10 cellular contexts compared by ENCODE assay signal in the genomic region with DNA sequence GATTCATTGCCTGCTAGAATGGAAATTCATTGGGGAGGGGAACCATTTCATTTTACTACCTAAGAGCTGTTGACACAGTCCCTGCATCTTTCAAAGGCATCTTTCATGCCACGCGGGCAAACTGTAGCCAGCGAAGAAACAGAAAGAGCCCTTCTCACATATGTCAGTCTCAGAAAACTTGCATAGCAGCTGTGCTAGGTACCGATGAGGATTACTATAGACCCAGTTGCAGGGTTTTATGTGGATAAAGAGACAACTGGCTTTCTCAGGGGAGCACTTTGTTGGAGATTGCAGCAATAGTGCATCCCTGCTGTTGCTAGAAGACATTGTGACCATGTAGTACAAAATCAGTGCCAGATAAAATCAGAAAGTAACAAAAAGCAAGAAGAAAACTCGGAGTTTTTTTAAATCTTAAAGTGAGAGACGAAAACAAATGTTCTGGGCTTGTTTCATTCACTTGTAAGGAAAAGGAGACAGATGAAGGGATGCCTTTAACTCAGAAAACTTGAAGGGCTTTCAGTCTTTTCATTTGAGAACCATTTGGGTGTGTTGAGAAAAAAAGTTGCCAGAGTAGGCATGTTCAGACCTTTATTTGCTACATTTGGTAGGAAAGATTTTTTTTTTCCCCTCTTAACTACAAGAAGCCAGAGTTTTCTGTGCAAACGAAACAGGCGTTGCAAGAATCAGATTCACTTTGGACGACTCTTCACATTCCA.
DNase-seq lines count a peak whose midpoint lies in the region; ATAC-seq and TF ChIP-seq lines count a peak whose summit lies in the region.
"Had no signal": no experiment of that assay in that cellular context is flagged by ENCODE, and none has a peak within 500 bp of the region (broad histone marks: within the 10 kb centered on the region; RNA-seq: fewer than 3 reads in every experiment).

No MANE protein-coding gene starts in this region.

- H3K4me1 Mint-ChIP-seq in H9, result peaks cover 6 to 7% of the 10 kb centered on the region in 2 experiments
- H3K4me1 Mint-ChIP-seq: activated naive CD4-positive, alpha-beta T cell treated with anti-CD3 and anti-CD28 coated beads, Interleukin-2, amount 50 U/mL, for 24 hours had no signal

- H4K20me1 ChIP-seq in PC-3 (ENCODE audit: low read length) (no peaks in the 10 kb centered on the region), H9 (ENCODE audit: control insufficient read depth, insufficient read depth, insufficient read length) (no peaks in the 10 kb centered on the region)

- no peak overlapping the region for H3K23ac ChIP-seq in H9 (ENCODE audit: insufficient read length, low read depth, low read length)

- no peaks in the 10 kb centered on the region for H3K27me3 ChIP-seq in PC-3 (ENCODE audit: low read length)
- no peaks in the 10 kb centered on the region for H3K27me3 ChIP-seq in endocrine pancreas (ENCODE audit: control insufficient read depth, insufficient read depth, low read length)
- no peaks in the 10 kb centered on the region for H3K27me3 ChIP-seq in tibial nerve
- H3K27me3 ChIP-seq in H9 (ENCODE audit: insufficient read depth, low read length), result no peaks in the 10 kb centered on the region

- TF ChIP-seq CTCF in PC-3 (conservative IDR thresholded peaks at IDR 0.05; ENCODE audit: low read depth, low read length), result no peak
- TF ChIP-seq CTCF in tibial nerve (IDR thresholded peaks at IDR 0.05), result no peak
- no peak for TF ChIP-seq CTCF in H9 (conservative IDR thresholded peaks at IDR 0.05)

- no peaks in the 10 kb centered on the region for H3K27me3 Mint-ChIP-seq in H9 (ENCODE audit: low read depth)
- H3K27me3 Mint-ChIP-seq: activated naive CD4-positive, alpha-beta T cell treated with anti-CD3 and anti-CD28 coated beads, Interleukin-2, amount 50 U/mL, for 24 hours had no signal

- no peak for TF ChIP-seq POLR2A in tibial nerve (IDR thresholded peaks at IDR 0.05)

- no peaks in the 10 kb centered on the region for H3K23me2 ChIP-seq in H9 (ENCODE audit: insufficient read length, low read depth, low read length, poor library complexity, severe bottlenecking)

- POLR2A ChIA-PET in PC-3 (lab: Charles Lee; ENCODE audit: unreplicated experiment), result no interaction called here

- H3K27ac ChIP-seq in PC-3 (ENCODE audit: low read length) (no peak overlapping the region), tibial nerve (peak overlapping the region; percentile 77 to 91 (median 90)), H9 (ENCODE audit: insufficient read length, low read depth, low read length) (no peak overlapping the region)

- H3K79me2 ChIP-seq in PC-3 (ENCODE audit: low read length) (no peaks in the 10 kb centered on the region), H9 (ENCODE audit: insufficient read depth, low read length) (no peaks in the 10 kb centered on the region)

- no peak overlapping the region for H2AK5ac ChIP-seq in H9 (ENCODE audit: insufficient read length, low read length)

- no peak overlapping the region for H2BK15ac ChIP-seq in H9 (ENCODE audit: low read depth, low read length)

- DNase-seq in PC-3, result no peak
- peak; percentile 78 for DNase-seq in medulla oblongata (ENCODE audit: extremely low spot score)
- DNase-seq in tibial nerve (ENCODE audit: low spot score in 2 of 2), result peak in 1 of 2 donors; percentile 24
- DNase-seq in AG08395 (ENCODE audit: low spot score), result no peak
- no peak for DNase-seq in H9
- DNase-seq in SW480 (ENCODE audit: low spot score), result no peak
- DNase-seq: NCI-H187 treated with DMSO at 0.1 percent for 48 hours; stimulated activated CD4-positive, alpha-beta T cell treated with anti-CD3 and anti-CD28 coated beads, Interleukin-15, amount 100 ng/mL, for 24 hours had no signal

- H3K4me1 ChIP-seq in PC-3 (ENCODE audit: insufficient read depth, low read length), result no peaks in the 10 kb centered on the region
- H3K4me1 ChIP-seq in endocrine pancreas (ENCODE audit: control insufficient read depth, insufficient read depth, low read length), result peaks cover 3% of the 10 kb centered on the region
- H3K4me1 ChIP-seq in tibial nerve, result peaks cover 0 to 18% (median 0%) of the 10 kb centered on the region in 4 donors
- no peaks in the 10 kb centered on the region for H3K4me1 ChIP-seq in H9 (ENCODE audit: insufficient read depth, low read length)

- H3K4me2 ChIP-seq in PC-3 (ENCODE audit: low read length) (no peak overlapping the region), H9 (ENCODE audit: insufficient read depth, insufficient read length, low read length) (no peak overlapping the region)

- ATAC-seq in PC-3, result no peak

- H2BK20ac ChIP-seq in H9 (ENCODE audit: low read depth, low read length, poor library complexity, severe bottlenecking), result no peak overlapping the region

- no peak overlapping the region for H3K18ac ChIP-seq in H9 (ENCODE audit: insufficient read length, low read depth, low read length)

- H3K9ac ChIP-seq in PC-3 (ENCODE audit: low read length), result no peak overlapping the region
- no peak overlapping the region for H3K9ac ChIP-seq in endocrine pancreas (ENCODE audit: control insufficient read depth, insufficient read depth, low read length)
- H3K9ac ChIP-seq in H9 (ENCODE audit: extremely low read depth, insufficient read length, low read length), result no peak overlapping the region

- H4K91ac ChIP-seq in H9 (ENCODE audit: insufficient read length, low read depth, low read length), result no peak overlapping the region

- no peaks in the 10 kb centered on the region for H3F3A ChIP-seq in PC-3 (ENCODE audit: low read length, unreplicated experiment)

- no peak overlapping the region for H3K4me3 Mint-ChIP-seq in H9
- H3K4me3 Mint-ChIP-seq: activated naive CD4-positive, alpha-beta T cell treated with anti-CD3 and anti-CD28 coated beads, Interleukin-2, amount 50 U/mL, for 24 hours had no signal

- H3K9me3 ChIP-seq in PC-3 (ENCODE audit: low read length), result no peaks in the 10 kb centered on the region
- no peaks in the 10 kb centered on the region for H3K9me3 ChIP-seq in endocrine pancreas (ENCODE audit: control insufficient read depth, low read length)
- H3K9me3 ChIP-seq in tibial nerve, result no peaks in the 10 kb centered on the region
- no peaks in the 10 kb centered on the region for H3K9me3 ChIP-seq in H9 (ENCODE audit: control insufficient read depth, low read depth, low read length)

- no peaks in the 10 kb centered on the region for H3K9me2 ChIP-seq in PC-3 (replicated peaks; ENCODE audit: low read length)

- no peak overlapping the region for H3K4ac ChIP-seq in H9 (ENCODE audit: low read depth, low read length)

- H3K36me3 Mint-ChIP-seq in H9 (ENCODE audit: insufficient read depth in 1 of 3, low read depth in 3 of 3), result peaks cover 5 to 15% (median 8%) of the 10 kb centered on the region in 3 experiments; a peak in 4 of 7 replicates

- no peaks in the 10 kb centered on the region for H3K79me1 ChIP-seq in H9 (ENCODE audit: insufficient read depth, low read depth, low read length, poor library complexity, severe bottlenecking)

- no peak overlapping the region for H3K14ac ChIP-seq in H9 (ENCODE audit: insufficient read depth, low read length)

- H3T11ph ChIP-seq in H9 (ENCODE audit: low read length), result no peak overlapping the region

- H4K5ac ChIP-seq in H9 (ENCODE audit: insufficient read length, low read depth, low read length), result no peak overlapping the region

- no peak overlapping the region for H3K56ac ChIP-seq in H9 (ENCODE audit: insufficient read length, low read depth, low read length)

- H3K36me3 ChIP-seq in PC-3 (ENCODE audit: low read depth, low read length) (no peaks in the 10 kb centered on the region), endocrine pancreas (ENCODE audit: control insufficient read depth, insufficient read depth, low read length) (no peaks in the 10 kb centered on the region), tibial nerve (no peaks in the 10 kb centered on the region)

- no TSS peak for BruUV-seq in PC-3 (replicated peaks; lab: Mats Ljungman, UMichigan)

- peaks cover 12 to 13% of the 10 kb centered on the region in 2 experiments for H3K9me3 Mint-ChIP-seq in H9

- no peak overlapping the region for H2BK12ac ChIP-seq in H9 (ENCODE audit: insufficient read length, low read depth, low read length)

- H3K4me3 ChIP-seq in PC-3 (ENCODE audit: low read length) (no peak overlapping the region), endocrine pancreas (ENCODE audit: control insufficient read depth, insufficient read depth, low read length) (peak overlapping the region; percentile 78), tibial nerve (peak overlapping the region; percentile 37 to 56 (median 38))

- 22 to 33% methylated on average over 9 of the region's 9 CpGs for WGBS in tibial nerve, 2 donors
- no CpG with 5 or more reads among the region's 9 CpGs for WGBS in H9 (ENCODE audit: extremely low coverage, insufficient read length, low lambda C conversion rate)

- TF ChIP-seq EP300 in tibial nerve (IDR thresholded peaks at IDR 0.05), result no peak

- H2BK5ac ChIP-seq in H9 (ENCODE audit: insufficient read length, low read length), result no peak overlapping the region

- intact Hi-C loops in PC-3 (cut with micrococcal nuclease), result no loop called here

- no peak overlapping the region for H4K8ac ChIP-seq in H9 (replicated peaks; ENCODE audit: insufficient read length, low read depth, low read length)

- H3K27ac Mint-ChIP-seq in H9, result no peak overlapping the region
- H3K27ac Mint-ChIP-seq: activated naive CD4-positive, alpha-beta T cell treated with anti-CD3 and anti-CD28 coated beads, Interleukin-2, amount 50 U/mL, for 24 hours had no signal

- H2AFZ ChIP-seq in PC-3 (ENCODE audit: low read length) (0 out of 2 replicates have a peak overlapping the region, but pooled peaks have one; percentile 17), H9 (ENCODE audit: low read length) (no peak overlapping the region)

- H2BK120ac ChIP-seq in H9 (ENCODE audit: low read depth, low read length, poor library complexity, severe bottlenecking), result no peak overlapping the region

- CTCF ChIA-PET in PC-3 (lab: Charles Lee), result no interaction called here

Comparison
In these comparisons a context has a peak if more than half of its experiments do, and no peak if none do; other contexts are left out.
1. H3K27ac ChIP-seq: peak in tibial nerve (4 of 4); none in PC-3 (single experiment) and H9 (single experiment).